ENCODE assay signal across 18 cellular contexts in genomic region chr10:11081413-11081812, GRCh38.
"Had no signal": no experiment of that assay in that cellular context is flagged by ENCODE, and none has a peak within 500 bp of the region (broad histone marks: within the 10 kb centered on the region; RNA-seq: fewer than 3 reads in every experiment).

No MANE protein-coding gene starts in this region.

- DNase-seq: cerebellar nuclear complex; effector memory CD8-positive, alpha-beta T cell; esophagus squamous epithelium; foreskin melanocyte; immature natural killer cell; mesendoderm; naive B cell; right lobe of liver; stimulated activated CD4-positive, alpha-beta T cell treated with anti-CD3 and anti-CD28 coated beads, Interleukin-2, amount 100 ng/mL, for 24 hours; stimulated activated CD4-positive, alpha-beta T cell treated with anti-CD3 and anti-CD28 coated beads, Interleukin-4, amount 100 ng/mL, for 4 hours; stimulated activated naive B cell treated with anti-CD40 and anti-IgM and Interleukin-4, amounts not matched to agents 10 μg/mL and 1 μg/mL and 100 μg/mL, for 72 hours; stimulated activated naive CD8-positive, alpha-beta T cell treated with anti-CD3 and anti-CD28 coated beads, Interleukin-15, amount 100 ng/mL, for 72 hours; substantia nigra had no signal

- H2AFZ ChIP-seq: parathyroid adenoma had no signal

- H3K4me1 ChIP-seq: parathyroid adenoma, prostate gland, right lobe of liver had no signal

- H3K27me3 ChIP-seq: esophagus squamous epithelium, right lobe of liver had no signal

- H3K9me3 ChIP-seq: esophagus squamous epithelium, prostate gland, right lobe of liver, thoracic aorta had no signal

- H3K4me3 ChIP-seq: esophagus squamous epithelium, prostate gland, right lobe of liver, skin epidermis, thoracic aorta had no signal

- ATAC-seq: effector memory CD8-positive, alpha-beta T cell; right lobe of liver; stimulated activated naive CD8-positive, alpha-beta T cell treated with anti-CD3 and anti-CD28 coated beads, Interleukin-15, amount 100 ng/mL, for 72 hours had no signal

- H3K27ac ChIP-seq: epithelial cell of prostate, parathyroid adenoma, prostate gland, right lobe of liver, skin epidermis, thoracic aorta had no signal

- H3K9ac ChIP-seq: parathyroid adenoma had no signal

- H3K36me3 ChIP-seq: esophagus squamous epithelium, prostate gland, right lobe of liver, thoracic aorta had no signal
